26 cellular contexts compared by ENCODE assay signal in the genomic region with DNA sequence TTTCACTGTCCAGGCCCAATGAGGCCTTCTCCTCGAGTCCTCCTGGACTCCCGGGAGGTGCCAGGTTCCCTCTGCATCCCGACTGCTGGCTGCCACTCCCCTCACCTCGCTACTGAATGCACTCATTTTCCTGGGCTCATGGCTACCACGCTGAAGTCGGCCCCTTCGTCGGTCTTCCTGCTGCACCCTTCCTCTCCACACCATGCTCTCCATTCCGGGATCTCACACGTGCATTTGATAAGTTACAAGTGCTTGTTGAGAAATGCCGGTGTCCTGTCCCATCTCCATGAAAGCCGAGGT.
DNase-seq lines count a peak whose midpoint lies in the region; FAIRE-seq and TF ChIP-seq lines count a peak whose summit lies in the region.
"Had no signal": no experiment of that assay in that cellular context is flagged by ENCODE, and none has a peak within 500 bp of the region (broad histone marks: within the 10 kb centered on the region; RNA-seq: fewer than 3 reads in every experiment).

No MANE protein-coding gene starts in this region.

- peaks cover 6% of the 10 kb centered on the region for H3F3A ChIP-seq in smooth muscle cell (ENCODE audit: low read depth)

- H4K91ac ChIP-seq in mesenchymal stem cell (ENCODE audit: low read length), result peak overlapping the region; percentile 31

- H3K27me3 ChIP-seq in astrocyte (ENCODE audit: insufficient read depth, low read length) (no peaks in the 10 kb centered on the region), mesenchymal stem cell (ENCODE audit: control insufficient read depth in 1 of 2, insufficient read depth in 1 of 2, low read length in 2 of 2) (peaks cover 0 to 14% of the 10 kb centered on the region in 2 experiments), smooth muscle cell (ENCODE audit: low read depth) (no peaks in the 10 kb centered on the region)
- H3K27me3 ChIP-seq: MG63, SJSA1 had no signal

- H2AK5ac ChIP-seq in mesenchymal stem cell (ENCODE audit: low read length, severe bottlenecking), result peak overlapping the region; percentile 45

- peaks cover 1% of the 10 kb centered on the region for H3K9me3 Mint-ChIP-seq in astrocyte (ENCODE audit: unreplicated experiment)
- H3K9me3 Mint-ChIP-seq: CD8-positive, alpha-beta T cell had no signal

- no peak overlapping the region for H2BK12ac ChIP-seq in mesenchymal stem cell (ENCODE audit: low read length in 2 of 2)

- no peak overlapping the region for H2BK15ac ChIP-seq in mesenchymal stem cell (ENCODE audit: low read depth, poor library complexity, severe bottlenecking)

- H3K4me3 Mint-ChIP-seq in astrocyte (ENCODE audit: unreplicated experiment), result peak overlapping the region; percentile 40
- H3K4me3 Mint-ChIP-seq: CD8-positive, alpha-beta T cell had no signal

- H3K4me2 ChIP-seq in astrocyte (ENCODE audit: low read length) (peak overlapping the region; percentile 25), mesenchymal stem cell (ENCODE audit: low read length, poor library complexity, severe bottlenecking) (no peak overlapping the region), smooth muscle cell (no peak overlapping the region)
- H3K4me2 ChIP-seq: PC-9 had no signal

- TF ChIP-seq CTCF in astrocyte (IDR thresholded peaks at IDR 0.05; ENCODE audit: insufficient read depth, low read depth, low read length) (no peak), smooth muscle cell (IDR thresholded peaks at IDR 0.05; ENCODE audit: borderline replicate concordance, insufficient read depth, poor library complexity, severe bottlenecking) (no peak)

- no peak overlapping the region for H3K23ac ChIP-seq in mesenchymal stem cell (ENCODE audit: low read length in 2 of 2)

- no peaks in the 10 kb centered on the region for H3K79me1 ChIP-seq in mesenchymal stem cell (replicated peaks; ENCODE audit: low read length, poor library complexity, severe bottlenecking)

- no peak overlapping the region for H3K27ac ChIP-seq in astrocyte (ENCODE audit: low read depth, low read length)
- H3K27ac ChIP-seq in mesenchymal stem cell (ENCODE audit: low read length, poor library complexity, severe bottlenecking), result peak overlapping the region; percentile 22
- H3K27ac ChIP-seq in smooth muscle cell (ENCODE audit: low read depth), result peak overlapping the region; percentile 93
- H3K27ac ChIP-seq: C4-2B, PC-9, SJSA1 had no signal

- H3K36me3 Mint-ChIP-seq in astrocyte (ENCODE audit: low read depth, unreplicated experiment), result peaks cover 4% of the 10 kb centered on the region
- H3K36me3 Mint-ChIP-seq: CD8-positive, alpha-beta T cell had no signal

- H2BK5ac ChIP-seq in mesenchymal stem cell (ENCODE audit: low read depth, low read length, poor library complexity, severe bottlenecking), result no peak overlapping the region

- H4K20me1 ChIP-seq in astrocyte (ENCODE audit: insufficient read depth, low read length), result no peaks in the 10 kb centered on the region
- H4K20me1 ChIP-seq in smooth muscle cell (ENCODE audit: low read depth), result no peaks in the 10 kb centered on the region

- H2BK120ac ChIP-seq in mesenchymal stem cell (ENCODE audit: low read depth, low read length), result no peak overlapping the region

- H3K14ac ChIP-seq in mesenchymal stem cell (ENCODE audit: low read length in 2 of 2), result no peak overlapping the region

- H3K4me1 Mint-ChIP-seq in astrocyte (ENCODE audit: low read depth, unreplicated experiment), result peaks cover 45% of the 10 kb centered on the region

- H3K36me3 ChIP-seq in astrocyte (ENCODE audit: insufficient read depth, low read length), result no peaks in the 10 kb centered on the region
- peaks cover 0 to 2% of the 10 kb centered on the region in 2 experiments for H3K36me3 ChIP-seq in mesenchymal stem cell (ENCODE audit: control insufficient read depth in 1 of 2, insufficient read depth in 2 of 2, low read depth in 1 of 2, low read length in 2 of 2)
- H3K36me3 ChIP-seq in smooth muscle cell (ENCODE audit: low read depth), result no peaks in the 10 kb centered on the region
- H3K36me3 ChIP-seq: MG63, SJSA1 had no signal

- H3K18ac ChIP-seq in mesenchymal stem cell (ENCODE audit: low read depth in 1 of 2, low read length in 2 of 2), result no peak overlapping the region

- H4K8ac ChIP-seq in mesenchymal stem cell (ENCODE audit: low read length), result no peak overlapping the region

- peaks cover 5% of the 10 kb centered on the region for H3K4me1 ChIP-seq in astrocyte (ENCODE audit: insufficient read depth, low read length)
- H3K4me1 ChIP-seq in mesenchymal stem cell (ENCODE audit: control insufficient read depth, insufficient read depth, low read depth, low read length), result peaks cover 41% of the 10 kb centered on the region
- no peaks in the 10 kb centered on the region for H3K4me1 ChIP-seq in smooth muscle cell (ENCODE audit: low read depth)

- no peak overlapping the region for H3K4ac ChIP-seq in mesenchymal stem cell (ENCODE audit: low read depth in 1 of 2, low read length in 2 of 2)

- no peak for FAIRE-seq in astrocyte (lab: Jason Lieb, UNC)
- FAIRE-seq: A204.1, GM12891, H54 had no signal

- DNase-seq in D341Med (ENCODE audit: low spot score) (peak; percentile 6), astrocyte (ENCODE audit: low read depth) (no peak), mesenchymal stem cell (no peak), smooth muscle cell (lab: John Stamatoyannopoulos, UW; ENCODE audit: unreplicated experiment) (no peak), NCI-H446 (lab: John Stamatoyannopoulos, UW) (no peak), epidermal melanocyte (ENCODE audit: insufficient read length, low spot score) (no peak)
- no peak for DNase-seq in activated CD4-positive, alpha-beta T cell treated with anti-CD3 and anti-CD28 coated beads for 1 hour
- DNase-seq: CD8-positive, alpha-beta T cell; DMS79 treated with DMSO at 0.1 percent for 48 hours; GF-D8; KG1; NCI-H1105 treated with DMSO at 0.1 percent for 48 hours; NCI-H146; NCI-H1930; NCI-H2107; NCI-H524 treated with DMSO at 0.1 percent for 48 hours; NCI-H774; NK-92 treated with Interleukin-12 subunit alpha and Interleukin-12 subunit beta, amount 100 ng/mL, for 24 hours; PC-9; Right ventricle myocardium superior had no signal

- H3K79me2 ChIP-seq in astrocyte (ENCODE audit: insufficient read depth, low read length) (no peaks in the 10 kb centered on the region), smooth muscle cell (ENCODE audit: low read depth) (no peaks in the 10 kb centered on the region)

- no peak overlapping the region for H3K4me3 ChIP-seq in astrocyte (ENCODE audit: insufficient read depth, low read depth, low read length)
- no peak overlapping the region for H3K4me3 ChIP-seq in mesenchymal stem cell (ENCODE audit: insufficient read depth in 1 of 2, low read depth in 1 of 2, low read length in 2 of 2)
- H3K4me3 ChIP-seq in smooth muscle cell, result no peak overlapping the region
- H3K4me3 ChIP-seq: MG63, PC-9, SJSA1 had no signal

- H2AFZ ChIP-seq in astrocyte (ENCODE audit: low read depth, low read length) (no peak overlapping the region), mesenchymal stem cell (ENCODE audit: low read depth, low read length) (no peak overlapping the region), smooth muscle cell (ENCODE audit: low read depth) (no peak overlapping the region)
- H2AFZ ChIP-seq: PC-9 had no signal

- 86% methylated on average over 12 of the region's 12 CpGs for WGBS in mesenchymal stem cell
- 97% methylated on average over 12 of the region's 12 CpGs for WGBS in smooth muscle cell (ENCODE audit: low lambda C conversion rate)

- H3K9ac ChIP-seq in astrocyte (ENCODE audit: low read length) (no peak overlapping the region), mesenchymal stem cell (ENCODE audit: low read length) (no peak overlapping the region), smooth muscle cell (ENCODE audit: low read depth) (peak overlapping the region; percentile 73)

- peak overlapping the region; percentile 96 for H3K27ac Mint-ChIP-seq in astrocyte (ENCODE audit: unreplicated experiment)
- H3K27ac Mint-ChIP-seq: CD8-positive, alpha-beta T cell had no signal

- peaks cover 13% of the 10 kb centered on the region for H3K27me3 Mint-ChIP-seq in astrocyte (ENCODE audit: low read depth, unreplicated experiment)

- H3K9me3 ChIP-seq in astrocyte (ENCODE audit: insufficient read depth, low read depth, low read length) (peaks cover 4% of the 10 kb centered on the region), mesenchymal stem cell (ENCODE audit: control insufficient read depth, low read length) (no peaks in the 10 kb centered on the region), smooth muscle cell (replicated peaks; ENCODE audit: low read depth) (no peaks in the 10 kb centered on the region)
- H3K9me3 ChIP-seq: MG63 had no signal
